ENCODE assay signal across 1 cellular context in genomic region chr17:75854111-75854748, GRCh38.
TF ChIP-seq lines count a peak whose summit lies in the region.

No MANE protein-coding gene starts in this region.

TF ChIP-seq in HepG2, 621 proteins besides CTCF, POLR2A, EP300 and RAD21 (continues in another document):
- TF ChIP-seq REST (IDR thresholded peaks at IDR 0.05; ENCODE audit: borderline replicate concordance in 1 of 2, low read depth in 1 of 2, low read length in 2 of 2) (no peak), ZNF709 (CRISPR knock-in tag; IDR thresholded peaks at IDR 0.05) (no peak), XRCC5 (optimal IDR thresholded peaks at IDR 0.05; ENCODE audit: low read length) (peak; percentile 18), ZNF792 (CRISPR knock-in tag; IDR thresholded peaks at IDR 0.05) (no peak), ZBTB7B (CRISPR knock-in tag; IDR thresholded peaks at IDR 0.05) (no peak), PATZ1 (CRISPR knock-in tag; IDR thresholded peaks at IDR 0.05) (no peak), MYPOP (CRISPR knock-in tag; IDR thresholded peaks at IDR 0.05) (no peak), SAP130 (CRISPR knock-in tag; IDR thresholded peaks at IDR 0.05; ENCODE audit: low read depth) (peak; percentile 28; the same call in 1 of the 2 replicates), ZFP90 (CRISPR knock-in tag; IDR thresholded peaks at IDR 0.05; ENCODE audit: borderline replicate concordance) (no peak), NFATC3 (CRISPR knock-in tag; IDR thresholded peaks at IDR 0.05) (no peak), SKI (IDR thresholded peaks at IDR 0.05; ENCODE audit: partially characterized antibody) (no peak), NFIC (IDR thresholded peaks at IDR 0.05; ENCODE audit: low read length) (no peak), PAWR (CRISPR knock-in tag; IDR thresholded peaks at IDR 0.05; ENCODE audit: borderline replicate concordance) (no peak), ATF7 (IDR thresholded peaks at IDR 0.05) (no peak), ATF7 (CRISPR knock-in tag; IDR thresholded peaks at IDR 0.05) (no peak; the same call in 1 of the 2 replicates), MXD3 (CRISPR knock-in tag; IDR thresholded peaks at IDR 0.05) (no peak), ARNT (IDR thresholded peaks at IDR 0.05) (no peak), MAFK (conservative IDR thresholded peaks at IDR 0.05 in 1 of 2, IDR thresholded peaks at IDR 0.05 in 1 of 2; ENCODE audit: low read length in 2 of 2) (peak; percentile 51 to 78), ZNF720 (CRISPR knock-in tag; IDR thresholded peaks at IDR 0.05) (no peak), TCF12 (IDR thresholded peaks at IDR 0.05) (no peak), TCF12 (CRISPR knock-in tag; IDR thresholded peaks at IDR 0.05) (no peak), MED8 (CRISPR knock-in tag; IDR thresholded peaks at IDR 0.05; ENCODE audit: insufficient replicate concordance) (no peak), TP53 (CRISPR knock-in tag; conservative IDR thresholded peaks at IDR 0.05) (no peak), ZNF75D (CRISPR knock-in tag; IDR thresholded peaks at IDR 0.05; ENCODE audit: borderline replicate concordance) (no peak), ZNF280B (CRISPR knock-in tag; IDR thresholded peaks at IDR 0.05; ENCODE audit: borderline replicate concordance) (no peak), ARID4A (CRISPR knock-in tag; IDR thresholded peaks at IDR 0.05; ENCODE audit: borderline replicate concordance) (no peak), AFF4 (CRISPR knock-in tag; IDR thresholded peaks at IDR 0.05) (no peak), SUZ12 (IDR thresholded peaks at IDR 0.05; ENCODE audit: low read depth, low read length) (no peak), YEATS2 (CRISPR knock-in tag; IDR thresholded peaks at IDR 0.05; ENCODE audit: borderline replicate concordance) (no peak), NFYC (CRISPR knock-in tag; IDR thresholded peaks at IDR 0.05) (no peak), ARNT2 (CRISPR knock-in tag; IDR thresholded peaks at IDR 0.05; ENCODE audit: low read depth) (peak; percentile 12; the same call in 1 of the 2 replicates), ETS1 (CRISPR knock-in tag; IDR thresholded peaks at IDR 0.05) (no peak), ZC3H13 (CRISPR knock-in tag; IDR thresholded peaks at IDR 0.05) (0 out of 2 replicates have a peak, but pooled peaks have one; percentile 32), ZNF761 (CRISPR knock-in tag; conservative IDR thresholded peaks at IDR 0.05) (no peak), NBN (conservative IDR thresholded peaks at IDR 0.05) (no peak), CEBPZ (IDR thresholded peaks at IDR 0.05; ENCODE audit: low read length) (no peak)
